Comparison of ENCODE assay signal across 7 cellular contexts in genomic region chr14:61569783-61570182, GRCh38.
A peak's percentile ranks its signal among the peaks of the same experiment; 100 is the strongest.
DNase-seq lines count a peak whose midpoint lies in the region; ATAC-seq, FAIRE-seq and TF ChIP-seq lines count a peak whose summit lies in the region.

No MANE protein-coding gene starts in this region.

- FAIRE-seq in D721Med (lab: Jason Lieb, UNC): no peak

- no peaks in the 10 kb centered on the region for H3K9me3 ChIP-seq in esophagus squamous epithelium

- peak overlapping the region; percentile 40 for H3K4me3 Mint-ChIP-seq in activated CD4-positive, alpha-beta T cell treated with anti-CD3 and anti-CD28 coated beads, Interleukin-2, amount 10 ng/mL, durations not matched to agents 7 days and 5 days

- DNase-seq in Kasumi-1 (lab: John Stamatoyannopoulos, UW) (peak; percentile 62 to 63), esophagus squamous epithelium (lab: John Stamatoyannopoulos, UW) (no peak), D721Med (ENCODE audit: insufficient read length, low spot score) (no peak), left lobe of liver (ENCODE audit: low spot score) (no peak)
- DNase-seq in activated CD4-positive, alpha-beta T cell treated with anti-CD3 and anti-CD28 coated beads, Interleukin-2, amount 10 ng/mL, durations not matched to agents 7 days and 5 days: peak; percentile 59

- 33 to 50% methylated on average over 3 to 5 of the region's 6 CpGs for WGBS in esophagus squamous epithelium, 2 donors

- H3K4me1 ChIP-seq in esophagus squamous epithelium: peaks cover 44 to 94% (median 70%) of the 10 kb centered on the region in 3 donors

- peaks cover 72% of the 10 kb centered on the region for H3K4me1 Mint-ChIP-seq in activated CD4-positive, alpha-beta T cell treated with anti-CD3 and anti-CD28 coated beads, Interleukin-2, amount 10 ng/mL, durations not matched to agents 7 days and 5 days

- H3K4me3 ChIP-seq in esophagus squamous epithelium: no peak overlapping the region
- no peak overlapping the region for H3K4me3 ChIP-seq in skin epidermis

- peak overlapping the region; percentile 86 for H3K27ac Mint-ChIP-seq in activated CD4-positive, alpha-beta T cell treated with anti-CD3 and anti-CD28 coated beads, Interleukin-2, amount 10 ng/mL, durations not matched to agents 7 days and 5 days

- H3K36me3 ChIP-seq in esophagus squamous epithelium: no peaks in the 10 kb centered on the region

- peaks cover 4% of the 10 kb centered on the region for H3K27me3 Mint-ChIP-seq in activated CD4-positive, alpha-beta T cell treated with anti-CD3 and anti-CD28 coated beads, Interleukin-2, amount 10 ng/mL, durations not matched to agents 7 days and 5 days

- H3K27me3 ChIP-seq in esophagus squamous epithelium: no peaks in the 10 kb centered on the region

- CTCF ChIA-PET in activated CD4-positive, alpha-beta T cell treated with anti-CD3 and anti-CD28 coated beads, Interleukin-2, amount 10 ng/mL, durations not matched to agents 7 days and 5 days (lab: Charles Lee): interaction anchor here (0.6 to 2.3 kb wide), 7 partner anchors 9 to 26 kb away, joined by 3 to 8 read pairs (median 5); no protein-coding TSS in a partner anchor

- peaks cover 5% of the 10 kb centered on the region for H3K9me3 Mint-ChIP-seq in activated CD4-positive, alpha-beta T cell treated with anti-CD3 and anti-CD28 coated beads, Interleukin-2, amount 10 ng/mL, durations not matched to agents 7 days and 5 days

- peaks cover 8% of the 10 kb centered on the region for H3K36me3 Mint-ChIP-seq in activated CD4-positive, alpha-beta T cell treated with anti-CD3 and anti-CD28 coated beads, Interleukin-2, amount 10 ng/mL, durations not matched to agents 7 days and 5 days (ENCODE audit: low read depth)

- TF ChIP-seq CTCF in esophagus squamous epithelium (IDR thresholded peaks at IDR 0.05) (no peak), D721Med (IDR thresholded peaks at IDR 0.05; ENCODE audit: insufficient read depth, missing control alignments) (no peak)

- H3K27ac ChIP-seq in esophagus squamous epithelium: peak overlapping the region; percentile 51 to 85 (median 74)
- H3K27ac ChIP-seq in skin epidermis: peak overlapping the region in 19 of 21 experiments; percentile 15 to 87 (median 69)

- TF ChIP-seq POLR2A in esophagus squamous epithelium (IDR thresholded peaks at IDR 0.05): peak in 1 of 4 donors; percentile 53

- ATAC-seq in left lobe of liver: no peak
- ATAC-seq in GM18858 (IDR thresholded peaks at IDR 0.05; ENCODE audit: unreplicated experiment): no peak

- intact Hi-C loops in esophagus squamous epithelium (cut with DNase I): no loop called here

- POLR2A ChIA-PET in activated CD4-positive, alpha-beta T cell treated with anti-CD3 and anti-CD28 coated beads, Interleukin-2, amount 10 ng/mL, durations not matched to agents 7 days and 5 days (lab: Charles Lee): no interaction called here

Comparison
In these comparisons a context has a peak if more than half of its experiments do, and no peak if none do; other contexts are left out.
1. DNase-seq: peak in Kasumi-1 (2 of 2) and activated CD4-positive, alpha-beta T cell treated with anti-CD3 and anti-CD28 coated beads, Interleukin-2, amount 10 ng/mL, durations not matched to agents 7 days and 5 days (single experiment); none in esophagus squamous epithelium (single experiment), D721Med (single experiment) and left lobe of liver (single experiment).